ENCODE assay signal across 28 cellular contexts in genomic region chr10:1377231-1377630, GRCh38.
"Had no signal": no experiment of that assay in that cellular context is flagged by ENCODE, and none has a peak within 500 bp of the region (broad histone marks: within the 10 kb centered on the region; RNA-seq: fewer than 3 reads in every experiment).

No MANE protein-coding gene starts in this region.

- H3K27me3 ChIP-seq: ascending aorta had no signal

- DNase-seq: activated CD4-positive, alpha-beta T cell treated with anti-CD3 and anti-CD28 coated beads for 1 hour; activated CD4-positive, alpha-beta T cell treated with anti-CD3 and anti-CD28 coated beads, Interleukin-2, amount 10 ng/mL, durations not matched to agents 7 days and 5 days; activated effector memory CD4-positive, alpha-beta T cell treated with Interleukin-2 at 50 U/mL for 16 hours; activated naive CD4-positive, alpha-beta T cell treated with anti-CD3 and anti-CD28 coated beads for 36 hours; activated naive CD8-positive, alpha-beta T cell treated with anti-CD3 and anti-CD28 coated beads for 36 hours; effector memory CD4-positive, alpha-beta T cell; erythroblast; hippocampal formation; immature natural killer cell; kidney; naive B cell; occipital lobe; right cardiac atrium; stimulated activated naive CD4-positive, alpha-beta T cell; SW 1271; T1000 had no signal

- H3K36me3 ChIP-seq: ascending aorta, gastroesophageal sphincter, spleen, tibial nerve had no signal

- H3K4me1 Mint-ChIP-seq: activated CD4-positive, alpha-beta memory T cell treated with anti-CD3 and anti-CD28 coated beads, Interleukin-2, amount 10 ng/mL, durations not matched to agents 7 days and 5 days; activated CD4-positive, alpha-beta T cell treated with anti-CD3 and anti-CD28 coated beads, Interleukin-2, amount 10 ng/mL, durations not matched to agents 7 days and 5 days; activated naive CD8-positive, alpha-beta T cell treated with anti-CD3 and anti-CD28 coated beads for 36 hours; immature natural killer cell; mesothelial cell of epicardium; naive B cell had no signal

- H3K4me1 ChIP-seq: ascending aorta, spleen had no signal

- H3K36me3 Mint-ChIP-seq: activated naive CD8-positive, alpha-beta T cell treated with anti-CD3 and anti-CD28 coated beads for 36 hours; brain; immature natural killer cell; mesothelial cell of epicardium had no signal

- H3K4me3 ChIP-seq: ascending aorta, dorsolateral prefrontal cortex, gastroesophageal sphincter, spleen, tibial nerve had no signal

- H3K4me3 Mint-ChIP-seq: activated CD4-positive, alpha-beta memory T cell treated with anti-CD3 and anti-CD28 coated beads, Interleukin-2, amount 10 ng/mL, durations not matched to agents 7 days and 5 days; activated CD4-positive, alpha-beta T cell treated with anti-CD3 and anti-CD28 coated beads, Interleukin-2, amount 10 ng/mL, durations not matched to agents 7 days and 5 days; activated naive CD4-positive, alpha-beta T cell treated with anti-CD3 and anti-CD28 coated beads for 36 hours; activated naive CD8-positive, alpha-beta T cell treated with anti-CD3 and anti-CD28 coated beads for 36 hours; brain; immature natural killer cell; mesothelial cell of epicardium; naive B cell; T-helper 1 cell treated with Interleukin-12 subunit alpha and Interleukin-12 subunit beta and Interleukin-4 antibody, amounts not matched to agents 30 μg/mL and 1 μg/mL, for 36 hours had no signal

- FAIRE-seq: colon, kidney, urothelium cell line had no signal

- H3K27ac Mint-ChIP-seq: activated CD4-positive, alpha-beta memory T cell treated with anti-CD3 and anti-CD28 coated beads, Interleukin-2, amount 10 ng/mL, durations not matched to agents 7 days and 5 days; activated CD4-positive, alpha-beta T cell treated with anti-CD3 and anti-CD28 coated beads, Interleukin-2, amount 10 ng/mL, durations not matched to agents 7 days and 5 days; activated naive CD4-positive, alpha-beta T cell treated with anti-CD3 and anti-CD28 coated beads for 36 hours; activated naive CD8-positive, alpha-beta T cell treated with anti-CD3 and anti-CD28 coated beads for 36 hours; immature natural killer cell; mesothelial cell of epicardium; T-helper 1 cell treated with Interleukin-12 subunit alpha and Interleukin-12 subunit beta and Interleukin-4 antibody, amounts not matched to agents 30 μg/mL and 1 μg/mL, for 36 hours had no signal

- ATAC-seq: gastroesophageal sphincter, right cardiac atrium had no signal

- H3K9me3 Mint-ChIP-seq: activated naive CD4-positive, alpha-beta T cell treated with anti-CD3 and anti-CD28 coated beads for 36 hours; mesothelial cell of epicardium had no signal

- H3K27ac ChIP-seq: ascending aorta, dorsolateral prefrontal cortex, gastroesophageal sphincter, spleen, tibial nerve had no signal

- H3K9me3 ChIP-seq: ascending aorta, gastroesophageal sphincter, SK-N-SH, spleen, tibial nerve had no signal
